30 cellular contexts compared by ENCODE assay signal in the genomic region with DNA sequence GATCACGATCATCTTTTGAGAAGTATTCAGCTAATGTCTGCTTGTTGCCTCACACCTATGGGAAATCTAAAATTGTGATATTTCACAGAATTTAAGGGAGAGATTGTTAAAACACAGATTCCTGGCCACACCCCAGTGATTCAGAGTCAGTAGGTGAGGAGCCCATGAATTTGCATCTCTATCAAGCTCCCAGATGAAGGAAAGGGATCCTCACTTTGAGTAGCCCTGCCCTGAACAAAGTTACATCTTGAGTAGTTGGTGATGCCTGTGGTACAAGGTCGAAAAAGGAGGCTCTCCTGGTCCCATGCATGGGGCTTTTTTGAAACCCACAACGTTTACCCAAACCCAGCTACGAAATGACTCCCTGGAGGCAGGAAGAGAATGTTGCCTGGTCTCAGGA.
"Had no signal": no experiment of that assay in that cellular context is flagged by ENCODE, and none has a peak within 500 bp of the region (broad histone marks: within the 10 kb centered on the region; RNA-seq: fewer than 3 reads in every experiment).

No MANE protein-coding gene starts in this region.

- DNase-seq: natural killer cell; occipital lobe; ovary; posterior cingulate gyrus; psoas muscle; right cardiac atrium; right lobe of liver; sigmoid colon; spleen; stimulated activated CD4-positive, alpha-beta T cell treated with anti-CD3 and anti-CD28 coated beads, Interleukin-12 subunit alpha, Interleukin-12 subunit beta, amount 100 ng/mL, for 4 hours; stimulated activated CD4-positive, alpha-beta T cell treated with anti-CD3 and anti-CD28 coated beads, Interleukin-1b, Interleukin-23, amount 100 ng/mL, for 48 hours; stimulated activated CD4-positive, alpha-beta T cell treated with anti-CD3 and anti-CD28 coated beads, Interleukin-4, amount 100 ng/mL, for 1 hour; stimulated activated CD4-positive, alpha-beta T cell treated with anti-CD3 and anti-CD28 coated beads, Interleukin-4, amount 100 ng/mL, for 4 hours; stimulated activated CD8-positive, alpha-beta memory T cell treated with anti-CD3 and anti-CD28 coated beads, Interleukin-4, amount 100 ng/mL, for 48 hours; stimulated activated naive CD4-positive, alpha-beta T cell treated with Interleukin-2 at 50 U/mL for 16 hours; stomach; thyroid gland; trophoblast cell; upper lobe of left lung had no signal

- H3K4me3 Mint-ChIP-seq: natural killer cell; nephron; neural progenitor cell; stimulated activated memory B cell treated with anti-CD40 and anti-IgM and Interleukin-4, amounts not matched to agents 10 μg/mL and 1 μg/mL and 100 μg/mL, for 72 hours; stimulated activated naive CD8-positive, alpha-beta T cell treated with anti-CD3 and anti-CD28 coated beads, Interleukin-15, Interleukin-2, amounts not matched to agents 100 ng/mL and 50 ng/mL, for 24 hours had no signal

- ATAC-seq: natural killer cell; psoas muscle; right cardiac atrium; right lobe of liver; stimulated activated memory B cell treated with anti-CD40 and anti-IgM and Interleukin-4, amounts not matched to agents 10 μg/mL and 1 μg/mL and 100 μg/mL, for 72 hours had no signal

- H3K27ac Mint-ChIP-seq: natural killer cell; nephron; neural progenitor cell; stimulated activated memory B cell treated with anti-CD40 and anti-IgM and Interleukin-4, amounts not matched to agents 10 μg/mL and 1 μg/mL and 100 μg/mL, for 72 hours; stimulated activated naive CD8-positive, alpha-beta T cell treated with anti-CD3 and anti-CD28 coated beads, Interleukin-15, Interleukin-2, amounts not matched to agents 100 ng/mL and 50 ng/mL, for 24 hours had no signal

- H3K9me3 ChIP-seq: ovary, right lobe of liver, thyroid gland, vagina had no signal

- H3K27me3 ChIP-seq: neural progenitor cell, ovary, right lobe of liver, sigmoid colon, spleen, stomach, thyroid gland, tibial nerve, upper lobe of left lung, vagina had no signal

- H3K4me1 ChIP-seq: neural progenitor cell, parathyroid adenoma, psoas muscle, right lobe of liver, sigmoid colon, spleen, stomach, thyroid gland, tibial nerve, upper lobe of left lung, vagina had no signal

- H3K79me2 ChIP-seq: parathyroid adenoma had no signal

- H3K4me1 Mint-ChIP-seq: natural killer cell; nephron; neural progenitor cell; stimulated activated memory B cell treated with anti-CD40 and anti-IgM and Interleukin-4, amounts not matched to agents 10 μg/mL and 1 μg/mL and 100 μg/mL, for 72 hours had no signal

- H3K27ac ChIP-seq: neural progenitor cell, ovary, parathyroid adenoma, psoas muscle, right lobe of liver, sigmoid colon, skin epidermis, spleen, stomach, thoracic aorta, thyroid gland, tibial nerve, upper lobe of left lung, vagina had no signal

- H3K36me3 Mint-ChIP-seq: natural killer cell; neural progenitor cell; stimulated activated memory B cell treated with anti-CD40 and anti-IgM and Interleukin-4, amounts not matched to agents 10 μg/mL and 1 μg/mL and 100 μg/mL, for 72 hours had no signal

- H3K9ac ChIP-seq: neural progenitor cell, parathyroid adenoma had no signal

- H3K4me2 ChIP-seq: neural progenitor cell, smooth muscle cell had no signal

- H3K36me3 ChIP-seq: neural progenitor cell, ovary, right lobe of liver, sigmoid colon, spleen, stomach, thoracic aorta, thyroid gland, tibial nerve, upper lobe of left lung, vagina had no signal

- H3K27me3 Mint-ChIP-seq: progenitor cell of endocrine pancreas; stimulated activated memory B cell treated with anti-CD40 and anti-IgM and Interleukin-4, amounts not matched to agents 10 μg/mL and 1 μg/mL and 100 μg/mL, for 72 hours; stimulated activated naive CD8-positive, alpha-beta T cell treated with anti-CD3 and anti-CD28 coated beads, Interleukin-15, Interleukin-2, amounts not matched to agents 100 ng/mL and 50 ng/mL, for 24 hours had no signal

- H3K4me3 ChIP-seq: neural progenitor cell, ovary, psoas muscle, right lobe of liver, sigmoid colon, skin epidermis, smooth muscle cell, spleen, stomach, thoracic aorta, thyroid gland, tibial nerve, upper lobe of left lung, vagina had no signal

- H2AFZ ChIP-seq: neural progenitor cell, parathyroid adenoma had no signal
